ENCODE assay signal across 1 cellular context in the genomic region with DNA sequence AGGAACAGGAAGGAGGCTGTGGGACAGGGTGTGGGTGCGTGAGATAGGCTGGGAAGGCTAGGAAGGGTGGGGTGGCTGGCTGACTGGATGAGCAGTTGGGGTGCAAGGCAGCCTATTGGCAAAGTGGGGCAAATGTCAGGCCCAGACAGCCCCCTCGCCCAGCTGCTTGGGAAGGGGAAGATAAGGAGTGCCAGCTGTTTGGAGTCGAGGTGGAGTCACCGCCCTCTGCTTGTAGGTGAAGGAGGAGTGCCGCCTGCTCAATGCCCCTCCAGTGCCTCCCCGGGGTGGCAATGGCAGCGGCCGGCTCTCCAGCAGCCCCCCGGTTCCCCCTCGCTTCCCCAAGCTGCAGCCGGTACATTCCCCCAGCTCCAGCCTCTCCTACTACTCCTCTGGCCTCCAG.
TF ChIP-seq lines count a peak whose summit lies in the region.

No MANE protein-coding gene starts in this region.

TF ChIP-seq in GM12878, 131 proteins besides CTCF, POLR2A, EP300 and RAD21:
- TF ChIP-seq ATF3 (IDR thresholded peaks at IDR 0.05; ENCODE audit: borderline replicate concordance, extremely low read depth, low read depth, low read length) = no peak
- no peak for TF ChIP-seq NR2C2 (IDR thresholded peaks at IDR 0.05; ENCODE audit: borderline replicate concordance, control insufficient read depth, insufficient read length, low read depth)
- no peak for TF ChIP-seq KLF5 (IDR thresholded peaks at IDR 0.05; ENCODE audit: partially characterized antibody)
- no peak for TF ChIP-seq EED (IDR thresholded peaks at IDR 0.05; ENCODE audit: low read depth)
- TF ChIP-seq, protein P1, sequence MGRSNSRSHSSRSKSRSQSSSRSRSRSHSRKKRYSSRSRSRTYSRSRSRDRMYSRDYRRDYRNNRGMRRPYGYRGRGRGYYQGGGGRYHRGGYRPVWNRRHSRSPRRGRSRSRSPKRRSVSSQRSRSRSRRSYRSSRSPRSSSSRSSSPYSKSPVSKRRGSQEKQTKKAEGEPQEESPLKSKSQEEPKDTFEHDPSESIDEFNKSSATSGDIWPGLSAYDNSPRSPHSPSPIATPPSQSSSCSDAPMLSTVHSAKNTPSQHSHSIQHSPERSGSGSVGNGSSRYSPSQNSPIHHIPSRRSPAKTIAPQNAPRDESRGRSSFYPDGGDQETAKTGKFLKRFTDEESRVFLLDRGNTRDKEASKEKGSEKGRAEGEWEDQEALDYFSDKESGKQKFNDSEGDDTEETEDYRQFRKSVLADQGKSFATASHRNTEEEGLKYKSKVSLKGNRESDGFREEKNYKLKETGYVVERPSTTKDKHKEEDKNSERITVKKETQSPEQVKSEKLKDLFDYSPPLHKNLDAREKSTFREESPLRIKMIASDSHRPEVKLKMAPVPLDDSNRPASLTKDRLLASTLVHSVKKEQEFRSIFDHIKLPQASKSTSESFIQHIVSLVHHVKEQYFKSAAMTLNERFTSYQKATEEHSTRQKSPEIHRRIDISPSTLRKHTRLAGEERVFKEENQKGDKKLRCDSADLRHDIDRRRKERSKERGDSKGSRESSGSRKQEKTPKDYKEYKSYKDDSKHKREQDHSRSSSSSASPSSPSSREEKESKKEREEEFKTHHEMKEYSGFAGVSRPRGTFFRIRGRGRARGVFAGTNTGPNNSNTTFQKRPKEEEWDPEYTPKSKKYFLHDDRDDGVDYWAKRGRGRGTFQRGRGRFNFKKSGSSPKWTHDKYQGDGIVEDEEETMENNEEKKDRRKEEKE (IDR thresholded peaks at IDR 0.05) = no peak
- no peak for TF ChIP-seq IKZF2 (IDR thresholded peaks at IDR 0.05)
- TF ChIP-seq PKNOX1 (IDR thresholded peaks at IDR 0.05) = no peak
- no peak for TF ChIP-seq GABPA (IDR thresholded peaks at IDR 0.05; ENCODE audit: low read depth)
- no peak for TF ChIP-seq HCFC1 (IDR thresholded peaks at IDR 0.05; ENCODE audit: low read length)
- no peak for TF ChIP-seq RFX5 (IDR thresholded peaks at IDR 0.05; ENCODE audit: low read depth, low read length)
- TF ChIP-seq CEBPZ (IDR thresholded peaks at IDR 0.05; ENCODE audit: low read depth, low read length) = no peak
- TF ChIP-seq TCF12 (IDR thresholded peaks at IDR 0.05; ENCODE audit: low read depth, low read length) = no peak
- TF ChIP-seq JUND (IDR thresholded peaks at IDR 0.05; ENCODE audit: low read depth, low read length) = no peak
- no peak for TF ChIP-seq TARDBP (IDR thresholded peaks at IDR 0.05; ENCODE audit: borderline replicate concordance)
- TF ChIP-seq, protein P2, sequence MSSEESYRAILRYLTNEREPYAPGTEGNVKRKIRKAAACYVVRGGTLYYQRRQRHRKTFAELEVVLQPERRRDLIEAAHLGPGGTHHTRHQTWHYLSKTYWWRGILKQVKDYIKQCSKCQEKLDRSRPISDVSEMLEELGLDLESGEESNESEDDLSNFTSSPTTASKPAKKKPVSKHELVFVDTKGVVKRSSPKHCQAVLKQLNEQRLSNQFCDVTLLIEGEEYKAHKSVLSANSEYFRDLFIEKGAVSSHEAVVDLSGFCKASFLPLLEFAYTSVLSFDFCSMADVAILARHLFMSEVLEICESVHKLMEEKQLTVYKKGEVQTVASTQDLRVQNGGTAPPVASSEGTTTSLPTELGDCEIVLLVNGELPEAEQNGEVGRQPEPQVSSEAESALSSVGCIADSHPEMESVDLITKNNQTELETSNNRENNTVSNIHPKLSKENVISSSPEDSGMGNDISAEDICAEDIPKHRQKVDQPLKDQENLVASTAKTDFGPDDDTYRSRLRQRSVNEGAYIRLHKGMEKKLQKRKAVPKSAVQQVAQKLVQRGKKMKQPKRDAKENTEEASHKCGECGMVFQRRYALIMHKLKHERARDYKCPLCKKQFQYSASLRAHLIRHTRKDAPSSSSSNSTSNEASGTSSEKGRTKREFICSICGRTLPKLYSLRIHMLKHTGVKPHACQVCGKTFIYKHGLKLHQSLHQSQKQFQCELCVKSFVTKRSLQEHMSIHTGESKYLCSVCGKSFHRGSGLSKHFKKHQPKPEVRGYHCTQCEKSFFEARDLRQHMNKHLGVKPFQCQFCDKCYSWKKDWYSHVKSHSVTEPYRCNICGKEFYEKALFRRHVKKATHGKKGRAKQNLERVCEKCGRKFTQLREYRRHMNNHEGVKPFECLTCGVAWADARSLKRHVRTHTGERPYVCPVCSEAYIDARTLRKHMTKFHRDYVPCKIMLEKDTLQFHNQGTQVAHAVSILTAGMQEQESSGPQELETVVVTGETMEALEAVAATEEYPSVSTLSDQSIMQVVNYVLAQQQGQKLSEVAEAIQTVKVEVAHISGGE (CRISPR knock-in tag; IDR thresholded peaks at IDR 0.05) = no peak
- TF ChIP-seq MTA3 (IDR thresholded peaks at IDR 0.05; ENCODE audit: borderline replicate concordance, low read length) = no peak
- no peak for TF ChIP-seq BCL11A (IDR thresholded peaks at IDR 0.05; ENCODE audit: low read depth, low read length)
